13 cellular contexts compared by ENCODE assay signal in the genomic region with DNA sequence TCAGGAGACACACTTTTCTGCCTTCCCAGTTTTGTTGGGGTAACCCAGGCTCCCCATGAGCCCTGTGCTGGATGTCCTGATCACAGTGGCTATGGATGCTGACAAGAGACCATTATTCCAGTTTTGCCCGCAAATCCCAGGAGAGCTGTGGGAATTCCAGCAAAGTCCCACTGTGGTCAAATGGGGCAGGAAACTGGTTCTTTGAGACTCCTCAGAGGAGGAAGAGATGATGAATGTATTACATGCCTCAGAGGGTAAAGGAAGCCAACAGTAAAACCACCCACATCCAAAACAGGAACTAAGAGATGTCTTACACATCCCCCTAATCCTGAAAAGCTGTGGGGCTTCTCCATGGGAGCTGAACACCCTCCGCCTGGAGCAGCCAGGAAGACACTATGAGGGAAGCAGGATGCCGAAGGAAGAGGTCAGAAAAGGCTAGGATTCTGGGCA. TPM values are rescaled to one million over a fixed set of nuclear protein-coding genes. Genes with fewer than 3 reads are reported as not detected.
DNase-seq lines count a peak whose midpoint lies in the region; ATAC-seq and TF ChIP-seq lines count a peak whose summit lies in the region.
"Had no signal": no experiment of that assay in that cellular context is flagged by ENCODE, and none has a peak within 500 bp of the region (broad histone marks: within the 10 kb centered on the region; RNA-seq: fewer than 3 reads in every experiment).

No MANE protein-coding gene starts in this region.

- no peaks in the 10 kb centered on the region for H3K9me3 Mint-ChIP-seq in immature natural killer cell
- H3K9me3 Mint-ChIP-seq: H9 had no signal

- intact Hi-C loops in tibial artery (cut with DNase I; ENCODE audit: low total_unique reads): no loop called here

- peaks cover 5 to 16% (median 8%) of the 10 kb centered on the region in 3 donors for H3K27me3 Mint-ChIP-seq in immature natural killer cell (ENCODE audit: low read depth in 3 of 3)

- H3K27me3 ChIP-seq in tibial artery: no peaks in the 10 kb centered on the region

- no peak overlapping the region for H3K27ac ChIP-seq in tibial artery

- H3K36me3 Mint-ChIP-seq in immature natural killer cell: peaks cover 9 to 18% (median 17%) of the 10 kb centered on the region in 3 donors

- no peak overlapping the region for H3K4me3 ChIP-seq in tibial artery

- peaks cover 16 to 20% of the 10 kb centered on the region in 2 donors for H3K4me1 Mint-ChIP-seq in immature natural killer cell

- no peaks in the 10 kb centered on the region for H3K9me3 ChIP-seq in tibial artery

- no peak for TF ChIP-seq CTCF in tibial artery (IDR thresholded peaks at IDR 0.05)

- H3K4me3 Mint-ChIP-seq in immature natural killer cell: no peak overlapping the region
- H3K4me3 Mint-ChIP-seq: H9 had no signal

- H3K27ac Mint-ChIP-seq in immature natural killer cell: peak overlapping the region in 5 of 6 donors; percentile 30 to 87 (median 49)
- H3K27ac Mint-ChIP-seq: H9 had no signal

- ATAC-seq in GM21723 (IDR thresholded peaks at IDR 0.05; ENCODE audit: unreplicated experiment): peak; percentile 37

- peaks cover 0 to 7% (median 5%) of the 10 kb centered on the region in 3 donors for H3K36me3 ChIP-seq in tibial artery

- DNase-seq in GDM1 (lab: John Stamatoyannopoulos, UW) (peak; percentile 29), NOMO-1 treated with dmso at 0.1 percent for 144 hours (lab: John Stamatoyannopoulos, UW; ENCODE audit: unreplicated experiment) (peak; percentile 32), immature natural killer cell (no peak), inferior parietal cortex (ENCODE audit: extremely low spot score) (no peak), HUDEP-2 (lab: John Stamatoyannopoulos, UW; ENCODE audit: unreplicated experiment in 76 of 76) (no peak), NCI-H1417 treated with DMSO at 0.1 percent for 48 hours (lab: John Stamatoyannopoulos, UW) (no peak), tibial artery (no peak)
- DNase-seq: effector CD4-positive, alpha-beta T cell; H9; IMR-90; retina; Right ventricle myocardium superior had no signal

- peaks cover 0 to 21% (median 8%) of the 10 kb centered on the region in 4 donors for H3K4me1 ChIP-seq in tibial artery

RNA-seq across cellular contexts. Expression of a gene that starts 12.8 kb away (rescaled TPM):
- 10 to 100 TPM in 2 of 3 donors, 1 to 10 TPM in 1; 6.8 to 14.3 (median 12.1) TPM for polyA plus RNA-seq in immature natural killer cell

Comparison
In these comparisons a context has a peak if more than half of its experiments do, and no peak if none do; other contexts are left out.
1. DNase-seq: peak in GDM1 (single experiment) and NOMO-1 treated with dmso at 0.1 percent for 144 hours (single experiment); none in immature natural killer cell (0 of 3), inferior parietal cortex (single experiment), HUDEP-2 (0 of 76), NCI-H1417 treated with DMSO at 0.1 percent for 48 hours (single experiment) and tibial artery (0 of 2).